Comparison of ENCODE assay signal across 9 cellular contexts in genomic region chr9:137071282-137071681, GRCh38. TPM values are rescaled to one million over a fixed set of nuclear protein-coding genes. Genes with fewer than 3 reads are reported as not detected.
DNase-seq lines count a peak whose midpoint lies in the region; ATAC-seq and TF ChIP-seq lines count a peak whose summit lies in the region.
"Had no signal": no experiment of that assay in that cellular context is flagged by ENCODE, and none has a peak within 500 bp of the region (broad histone marks: within the 10 kb centered on the region; RNA-seq: fewer than 3 reads in every experiment).

No MANE protein-coding gene starts in this region.

- H3K27me3 ChIP-seq in SK-N-SH (ENCODE audit: insufficient read depth) (no peaks in the 10 kb centered on the region), right cardiac atrium (ENCODE audit: control insufficient read depth, insufficient read depth) (no peaks in the 10 kb centered on the region), smooth muscle cell (ENCODE audit: low read depth) (peaks cover 6% of the 10 kb centered on the region)

- peaks cover 3% of the 10 kb centered on the region in 2 donors for H3K27me3 Mint-ChIP-seq in T-cell

- peak overlapping the region; percentile 68 to 73 (median 68) for H3K4me3 Mint-ChIP-seq in T-cell

- H3K27ac Mint-ChIP-seq in T-cell, result peak overlapping the region in 1 of 2 donors; percentile 44

- CTCF ChIA-PET in SK-N-SH (lab: Yijun Ruan, JAX) (interaction anchor here (1.5 to 16.8 kb wide), 9 partner anchors 8 to 165 kb away, joined by 4 to 803 read pairs (median 17); partner anchors contain the start of genes ABCA2, CYSRT1, ENTPD2 and FUT7), T-cell (lab: Charles Lee) (interaction anchor here in 1 of 2 donors (1.0 kb wide), 1 partner anchor 25 kb away, joined by 4 read pairs; the partner anchor contains the start of gene NPDC1)

- H3K36me3 Mint-ChIP-seq in T-cell, result no peaks in the 10 kb centered on the region

- no peaks in the 10 kb centered on the region for H3K9me3 Mint-ChIP-seq in T-cell

- no peak for TF ChIP-seq RAD21 in SK-N-SH (IDR thresholded peaks at IDR 0.05; ENCODE audit: low read length)

- TF ChIP-seq CTCF in SK-N-SH (IDR thresholded peaks at IDR 0.05), result no peak
- no peak for TF ChIP-seq CTCF in smooth muscle cell (IDR thresholded peaks at IDR 0.05; ENCODE audit: borderline replicate concordance, insufficient read depth, poor library complexity, severe bottlenecking)

- H2AFZ ChIP-seq in SK-N-SH (ENCODE audit: low read depth) (0 out of 2 replicates have a peak overlapping the region, but pooled peaks have one; percentile 84), smooth muscle cell (ENCODE audit: low read depth) (peak overlapping the region; percentile 51)

- H3K36me3 ChIP-seq in SK-N-SH (replicated peaks in 1 of 2; ENCODE audit: control insufficient read depth in 1 of 2, insufficient read depth in 2 of 2, low read length in 1 of 2) (no peaks in the 10 kb centered on the region), smooth muscle cell (ENCODE audit: low read depth) (no peaks in the 10 kb centered on the region)

- H3F3A ChIP-seq in SK-N-SH (replicated peaks; ENCODE audit: insufficient read depth), result peaks cover 15% of the 10 kb centered on the region
- no peaks in the 10 kb centered on the region for H3F3A ChIP-seq in smooth muscle cell (ENCODE audit: low read depth)

- peak overlapping the region in 1 of 2 experiments; percentile 80; a peak in 2 of 4 replicates for H3K27ac ChIP-seq in SK-N-SH (ENCODE audit: low read depth in 2 of 2, low read length in 1 of 2)
- H3K27ac ChIP-seq in right cardiac atrium (ENCODE audit: low read length), result no peak overlapping the region
- H3K27ac ChIP-seq in smooth muscle cell (ENCODE audit: low read depth), result no peak overlapping the region

- POLR2A ChIA-PET in SK-N-SH (lab: Yijun Ruan, JAX) (interaction anchor here (1.1 to 2.8 kb wide), 3 partner anchors 15 to 170 kb away, joined by 6 to 21 read pairs (median 17); partner anchors contain the start of genes MAN1B1 and TUBB4B), T-cell (lab: Charles Lee) (no interaction called here)

- H3K4me1 ChIP-seq in SK-N-SH (ENCODE audit: control insufficient read depth in 1 of 2, insufficient read depth in 2 of 2, low read depth in 1 of 2, low read length in 1 of 2), result peaks cover 0 to 29% of the 10 kb centered on the region in 2 experiments; a peak in 1 of 4 replicates
- no peaks in the 10 kb centered on the region for H3K4me1 ChIP-seq in right cardiac atrium (ENCODE audit: control insufficient read depth, insufficient read depth, low read length)
- peaks cover 8% of the 10 kb centered on the region for H3K4me1 ChIP-seq in smooth muscle cell (ENCODE audit: low read depth)

- H3K4me3 ChIP-seq in SK-N-SH (ENCODE audit: low read depth in 2 of 2, low read length in 1 of 2), result peak overlapping the region in 1 of 2 experiments; percentile 53; a peak in 1 of 4 replicates
- no peak overlapping the region for H3K4me3 ChIP-seq in right cardiac atrium (ENCODE audit: low read length)
- peak overlapping the region; percentile 51 for H3K4me3 ChIP-seq in smooth muscle cell

- no peak for TF ChIP-seq EP300 in SK-N-SH (IDR thresholded peaks at IDR 0.05; ENCODE audit: borderline replicate concordance in 1 of 2, low read depth in 1 of 2, low read length in 1 of 2)

- DNase-seq in SK-N-SH (no peak), T-cell (no peak), right cardiac atrium (peak in 2 of 3 donors; percentile 47 to 52), smooth muscle cell (lab: John Stamatoyannopoulos, UW; ENCODE audit: unreplicated experiment) (no peak), amygdala (lab: John Stamatoyannopoulos, UW) (no peak)

- peaks cover 12 to 15% (median 14%) of the 10 kb centered on the region in 3 donors for H3K4me1 Mint-ChIP-seq in T-cell

- H3K9me2 ChIP-seq in SK-N-SH, result no peaks in the 10 kb centered on the region

- H3K9me3 ChIP-seq in SK-N-SH (no peaks in the 10 kb centered on the region), right cardiac atrium (ENCODE audit: control insufficient read depth, low read length) (no peaks in the 10 kb centered on the region), smooth muscle cell (replicated peaks; ENCODE audit: low read depth) (no peaks in the 10 kb centered on the region)

- TF ChIP-seq POLR2A in GM18505 (IDR thresholded peaks at IDR 0.05; ENCODE audit: borderline replicate concordance, extremely low read depth, insufficient read depth, insufficient read length), result no peak

- H3K4me2 ChIP-seq in SK-N-SH, result peak overlapping the region; percentile 80; the same call in 1 of the 2 replicates
- peak overlapping the region; percentile 95 for H3K4me2 ChIP-seq in smooth muscle cell

- peaks cover 12% of the 10 kb centered on the region; the same call in 1 of the 2 replicates for H4K20me1 ChIP-seq in SK-N-SH (ENCODE audit: insufficient read depth)
- H4K20me1 ChIP-seq in smooth muscle cell (ENCODE audit: low read depth), result no peaks in the 10 kb centered on the region

- H3K79me2 ChIP-seq in SK-N-SH (ENCODE audit: insufficient read depth) (0 out of 2 replicates have a peak, but pooled peaks cover 3% of the 10 kb centered on the region), smooth muscle cell (ENCODE audit: low read depth) (no peaks in the 10 kb centered on the region)

- WGBS in SK-N-SH (ENCODE audit: low lambda C conversion rate), result 100% methylated on average over 1 of the region's 2 CpGs
- 93% methylated on average over 2 of the region's 2 CpGs for WGBS in right cardiac atrium
- WGBS in smooth muscle cell (ENCODE audit: low lambda C conversion rate), result 91% methylated on average over 2 of the region's 2 CpGs

- ATAC-seq in SK-N-SH treated with all-trans-retinoic acid at 6 μM for 48 hours (no peak), T-cell (replicated peaks in 1 of 4) (no peak), right cardiac atrium (peak in 1 of 2 donors; percentile 1), GM18505 (IDR thresholded peaks at IDR 0.05; ENCODE audit: unreplicated experiment) (no peak), GM21526 (IDR thresholded peaks at IDR 0.05; ENCODE audit: low FRiP score, unreplicated experiment) (no peak)

- no peak overlapping the region for H3K9ac ChIP-seq in SK-N-SH
- no peak overlapping the region for H3K9ac ChIP-seq in smooth muscle cell (ENCODE audit: low read depth)

- intact Hi-C loops in right cardiac atrium (cut with DNase I), result no loop called here

TF ChIP-seq in SK-N-SH, 30 proteins besides CTCF, POLR2A, EP300 and RAD21 (continues in another document):
- TF ChIP-seq RCOR1 (IDR thresholded peaks at IDR 0.05; ENCODE audit: low read length), result no peak
- TF ChIP-seq POLR2AphosphoS5 (IDR thresholded peaks at IDR 0.05; ENCODE audit: low read depth, low read length), result no peak
- no peak for TF ChIP-seq FOXJ3 (CRISPR knock-in tag; IDR thresholded peaks at IDR 0.05)
- TF ChIP-seq ELF1 (IDR thresholded peaks at IDR 0.05), result no peak
- no peak for TF ChIP-seq EZH2phosphoT487 (IDR thresholded peaks at IDR 0.05; ENCODE audit: borderline replicate concordance, low read depth)
- TF ChIP-seq YY1 (IDR thresholded peaks at IDR 0.05; ENCODE audit: low read depth), result no peak

TF ChIP-seq in SK-N-SH treated with all-trans-retinoic acid at 6 μM for 48 hours, 23 proteins besides CTCF, POLR2A, EP300 and RAD21:
- TF ChIP-seq ESRRG (CRISPR knock-in tag; IDR thresholded peaks at IDR 0.05) (no peak), ZFP3 (CRISPR knock-in tag; IDR thresholded peaks at IDR 0.05) (no peak)

RNA-seq across cellular contexts. Expression of gene SAPCD2, which starts 0.9 kb away (rescaled TPM):
- polyA plus RNA-seq in SK-N-SH (2012; rRNA removed), result 4.6 and 6.0 TPM in 2 replicates
- 2.1 and 5.0 TPM in 2 replicates for polyA plus RNA-seq in SK-N-SH (2012; cell fraction: cytosol; rRNA removed)
- 6.3 and 7.3 TPM in 2 replicates for polyA plus RNA-seq in SK-N-SH (2012; cell fraction: nucleus; rRNA removed)
- 1 to 10 TPM in 1 of 5 donors, under 1 TPM in 4; 0.33 to 1.0 (median 0.83) TPM for total RNA-seq in T-cell
- under 1 TPM; 0.08 to 0.63 (median 0.28) TPM for total RNA-seq in right cardiac atrium
- 0.18 TPM for polyA plus RNA-seq in right cardiac atrium
- total RNA-seq in smooth muscle cell, result 1.9 and 2.1 TPM in 2 replicates
- 3.9 and 5.0 TPM in 2 replicates for polyA plus RNA-seq in smooth muscle cell

RNA-seq across cellular contexts. Expression of gene UAP1L1, which starts 6.0 kb away (rescaled TPM):
- polyA plus RNA-seq in SK-N-SH (2012; rRNA removed), result 3.2 and 5.6 TPM in 2 replicates
- polyA plus RNA-seq in SK-N-SH (2012; cell fraction: cytosol; rRNA removed), result 1.5 and 2.3 TPM in 2 replicates
- polyA plus RNA-seq in SK-N-SH (2012; cell fraction: nucleus; rRNA removed), result 21.7 and 23.8 TPM in 2 replicates
- total RNA-seq in T-cell, result 10 to 100 TPM; 11.3 to 32.8 (median 19.3) TPM
- total RNA-seq in right cardiac atrium, result 10 to 100 TPM in 3 of 4 donors, 1 to 10 TPM in 1; 9.8 to 14.0 (median 12.4) TPM
- 10.1 TPM for polyA plus RNA-seq in right cardiac atrium
- 5.8 and 7.2 TPM in 2 replicates for total RNA-seq in smooth muscle cell
- 22.5 and 23.8 TPM in 2 replicates for polyA plus RNA-seq in smooth muscle cell

RNA-seq across cellular contexts. Expression of gene MAN1B1, which starts 15.5 kb away (rescaled TPM):
- polyA plus RNA-seq in SK-N-SH (2012; rRNA removed), result 57.8 and 61.9 TPM in 2 replicates
- polyA plus RNA-seq in SK-N-SH (2012; cell fraction: cytosol; rRNA removed), result 27.1 and 44.0 TPM in 2 replicates
- polyA plus RNA-seq in SK-N-SH (2012; cell fraction: nucleus; rRNA removed), result 115 and 121 TPM in 2 replicates
- total RNA-seq in T-cell, result 10 to 100 TPM; 62.0 to 91.5 (median 84.8) TPM
- total RNA-seq in right cardiac atrium, result 10 to 100 TPM; 23.9 to 31.3 (median 28.1) TPM
- polyA plus RNA-seq in right cardiac atrium, result 24.8 TPM
- 62.9 and 70.9 TPM in 2 replicates for total RNA-seq in smooth muscle cell
- polyA plus RNA-seq in smooth muscle cell, result 97.1 and 109 TPM in 2 replicates

RNA-seq across cellular contexts. Expression of gene ENTPD2, which starts 17.4 kb away (rescaled TPM):
- polyA plus RNA-seq in SK-N-SH (2012; rRNA removed) (not detected in 2 replicates), right cardiac atrium (2.1 TPM), smooth muscle cell (0.30 and 0.78 TPM in 2 replicates)
- polyA plus RNA-seq in SK-N-SH (2012; cell fraction: cytosol; rRNA removed), result not detected in 2 replicates
- polyA plus RNA-seq in SK-N-SH (2012; cell fraction: nucleus; rRNA removed), result 0.02 TPM in 1 of 2 replicates, not detected in the other
- total RNA-seq in T-cell (under 1 TPM in 1 of 5 donors, not detected in 4; 0.32 TPM), right cardiac atrium (1 to 10 TPM in 3 of 4 donors, under 1 TPM in 1; 0.92 to 2.9 (median 1.4) TPM), smooth muscle cell (not detected in 2 replicates)
- total RNA-seq: A172 had no signal

RNA-seq across cellular contexts. Expression of gene NPDC1, which starts 25.3 kb away (rescaled TPM):
- 47.4 and 48.1 TPM in 2 replicates for polyA plus RNA-seq in SK-N-SH (2012; rRNA removed)
- 17.2 and 29.3 TPM in 2 replicates for polyA plus RNA-seq in SK-N-SH (2012; cell fraction: cytosol; rRNA removed)
- polyA plus RNA-seq in SK-N-SH (2012; cell fraction: nucleus; rRNA removed), result 364 and 553 TPM in 2 replicates
- 10 to 100 TPM; 32.4 to 76.7 (median 57.0) TPM for total RNA-seq in T-cell
- 10 to 100 TPM; 68.3 to 81.0 (median 71.4) TPM for total RNA-seq in right cardiac atrium
- polyA plus RNA-seq in right cardiac atrium, result 69.7 TPM
- total RNA-seq in smooth muscle cell, result 5.9 and 9.9 TPM in 2 replicates
- 19.3 and 38.8 TPM in 2 replicates for polyA plus RNA-seq in smooth muscle cell

Comparison
In these comparisons a context has a peak if more than half of its experiments do, and no peak if none do; other contexts are left out.
1. DNase-seq: peak in right cardiac atrium (2 of 3); none in SK-N-SH (single experiment), T-cell (0 of 34), smooth muscle cell (single experiment) and amygdala (0 of 56).